Comparison of ENCODE assay signal across 8 cellular contexts in genomic region chr9:34185778-34186551, GRCh38. TPM values are rescaled to one million over a fixed set of nuclear protein-coding genes. Genes with fewer than 3 reads are reported as not detected.
DNase-seq lines count a peak whose midpoint lies in the region; ATAC-seq and TF ChIP-seq lines count a peak whose summit lies in the region.

No MANE protein-coding gene starts in this region.

- H2AFZ ChIP-seq in mesenchymal stem cell (ENCODE audit: low read depth, low read length), result no peak overlapping the region

- intact Hi-C loops in Right ventricle myocardium inferior (cut with DNase I), result loop anchor here (2.0 kb wide), 1 partner anchor 67 kb away; no protein-coding TSS in a partner anchor
- intact Hi-C loops in cardiac septum (cut with DNase I), result no loop called here
- intact Hi-C loops in dendritic cell treated with granulocyte-macrophage colony-stimulating factor and Interleukin-4, amounts not matched to agents 40 ng/mL and 50 ng/mL, for 4 days (cut with micrococcal nuclease), result no loop called here

- no peaks in the 10 kb centered on the region for H3K9me3 Mint-ChIP-seq in dendritic cell treated with granulocyte-macrophage colony-stimulating factor and Interleukin-4, amounts not matched to agents 40 ng/mL and 50 ng/mL, for 4 days

- H3K9ac ChIP-seq in mesenchymal stem cell (ENCODE audit: low read length), result peak overlapping the region; percentile 79

- H3K4me2 ChIP-seq in mesenchymal stem cell (ENCODE audit: low read length, poor library complexity, severe bottlenecking), result peak overlapping the region; percentile 1

- no peak overlapping the region for H2BK12ac ChIP-seq in mesenchymal stem cell (ENCODE audit: low read length in 2 of 2)

- H3K9me3 ChIP-seq in Peyer's patch (no peaks in the 10 kb centered on the region), mesenchymal stem cell (ENCODE audit: control insufficient read depth, low read length) (no peaks in the 10 kb centered on the region)

- no peak overlapping the region for H3K4ac ChIP-seq in mesenchymal stem cell (ENCODE audit: low read depth in 1 of 2, low read length in 2 of 2)

- no peaks in the 10 kb centered on the region for H3K79me1 ChIP-seq in mesenchymal stem cell (replicated peaks; ENCODE audit: low read length, poor library complexity, severe bottlenecking)

- peaks cover 38% of the 10 kb centered on the region for H3K36me3 Mint-ChIP-seq in dendritic cell treated with granulocyte-macrophage colony-stimulating factor and Interleukin-4, amounts not matched to agents 40 ng/mL and 50 ng/mL, for 4 days (ENCODE audit: low read depth)

- no peak overlapping the region for H3K23ac ChIP-seq in mesenchymal stem cell (ENCODE audit: low read length in 2 of 2)

- 0% methylated on average over 1 of the region's 3 CpGs for WGBS in mesenchymal stem cell

- no peaks in the 10 kb centered on the region for H3K27me3 ChIP-seq in Peyer's patch
- H3K27me3 ChIP-seq in mesenchymal stem cell (ENCODE audit: control insufficient read depth in 1 of 2, insufficient read depth in 1 of 2, low read length in 2 of 2), result no peaks in the 10 kb centered on the region

- peak overlapping the region in 3 of 4 donors; percentile 20 to 63 (median 45) for H3K27ac ChIP-seq in Peyer's patch
- peak overlapping the region; percentile 95 for H3K27ac ChIP-seq in mesenchymal stem cell (ENCODE audit: low read length, poor library complexity, severe bottlenecking)

- H3K4me3 Mint-ChIP-seq in dendritic cell treated with granulocyte-macrophage colony-stimulating factor and Interleukin-4, amounts not matched to agents 40 ng/mL and 50 ng/mL, for 4 days, result no peak overlapping the region

- no peak overlapping the region for H3K18ac ChIP-seq in mesenchymal stem cell (ENCODE audit: low read depth in 1 of 2, low read length in 2 of 2)

- H3K4me1 ChIP-seq in Peyer's patch, result peaks cover 0 to 21% (median 2%) of the 10 kb centered on the region in 4 donors
- H3K4me1 ChIP-seq in mesenchymal stem cell (ENCODE audit: control insufficient read depth, insufficient read depth, low read depth, low read length), result peaks cover 16% of the 10 kb centered on the region

- H4K8ac ChIP-seq in mesenchymal stem cell (ENCODE audit: low read length), result no peak overlapping the region

- peaks cover 38% of the 10 kb centered on the region for H3K4me1 Mint-ChIP-seq in dendritic cell treated with granulocyte-macrophage colony-stimulating factor and Interleukin-4, amounts not matched to agents 40 ng/mL and 50 ng/mL, for 4 days (ENCODE audit: low read depth)

- H3K14ac ChIP-seq in mesenchymal stem cell (ENCODE audit: low read length in 2 of 2), result no peak overlapping the region

- peak overlapping the region; percentile 43 for H3K27ac Mint-ChIP-seq in dendritic cell treated with granulocyte-macrophage colony-stimulating factor and Interleukin-4, amounts not matched to agents 40 ng/mL and 50 ng/mL, for 4 days

- DNase-seq in Right ventricle myocardium inferior (ENCODE audit: missing footprints), result no peak
- DNase-seq in cardiac septum (ENCODE audit: low spot score), result no peak
- DNase-seq in Peyer's patch, result peak in 1 of 3 donors; percentile 58
- peak; percentile 94 for DNase-seq in mesenchymal stem cell
- DNase-seq in NCI-H345 (lab: John Stamatoyannopoulos, UW), result no peak

- peaks cover 0 to 19% (median 0%) of the 10 kb centered on the region in 3 donors for H3K36me3 ChIP-seq in Peyer's patch
- peaks cover 11 to 14% of the 10 kb centered on the region in 2 experiments for H3K36me3 ChIP-seq in mesenchymal stem cell (ENCODE audit: control insufficient read depth in 1 of 2, insufficient read depth in 2 of 2, low read depth in 1 of 2, low read length in 2 of 2)

- no peak overlapping the region for H2BK15ac ChIP-seq in mesenchymal stem cell (ENCODE audit: low read depth, poor library complexity, severe bottlenecking)

- no peak for TF ChIP-seq CTCF in Peyer's patch (IDR thresholded peaks at IDR 0.05)

- TF ChIP-seq POLR2A in Peyer's patch (IDR thresholded peaks at IDR 0.05), result no peak

- H3K27me3 Mint-ChIP-seq in dendritic cell treated with granulocyte-macrophage colony-stimulating factor and Interleukin-4, amounts not matched to agents 40 ng/mL and 50 ng/mL, for 4 days, result no peaks in the 10 kb centered on the region

- H2BK120ac ChIP-seq in mesenchymal stem cell (ENCODE audit: low read depth, low read length), result no peak overlapping the region

- no peak overlapping the region for H2AK5ac ChIP-seq in mesenchymal stem cell (ENCODE audit: low read length, severe bottlenecking)

- H3K4me3 ChIP-seq in Peyer's patch, result no peak overlapping the region
- peak overlapping the region in 1 of 2 experiments; percentile 44 for H3K4me3 ChIP-seq in mesenchymal stem cell (ENCODE audit: insufficient read depth in 1 of 2, low read depth in 1 of 2, low read length in 2 of 2)

- ATAC-seq in Right ventricle myocardium inferior (peak; percentile 92), HG03159 (IDR thresholded peaks at IDR 0.05; ENCODE audit: unreplicated experiment) (peak; percentile 93), GM21390 (IDR thresholded peaks at IDR 0.05; ENCODE audit: unreplicated experiment) (no peak)

- H2BK5ac ChIP-seq in mesenchymal stem cell (ENCODE audit: low read depth, low read length, poor library complexity, severe bottlenecking), result peak overlapping the region; percentile 92

- H4K91ac ChIP-seq in mesenchymal stem cell (ENCODE audit: low read length), result no peak overlapping the region

RNA-seq across cellular contexts. Expression of gene UBAP1, which starts 7.1 kb away (rescaled TPM):
- total RNA-seq in Right ventricle myocardium inferior (48.9 TPM), cardiac septum (40.6 TPM), Peyer's patch (10 to 100 TPM; 19.8 to 40.2 (median 31.6) TPM)
- 30.9 TPM for polyA plus RNA-seq in mesenchymal stem cell (2013, experiment 1 of 2)
- 29.7 TPM for polyA plus RNA-seq in mesenchymal stem cell (2013, experiment 2 of 2)

RNA-seq across cellular contexts. Expression of gene DCAF12, which starts 59.5 kb away (rescaled TPM):
- 17.6 TPM for total RNA-seq in Right ventricle myocardium inferior
- 15.7 TPM for total RNA-seq in cardiac septum
- total RNA-seq in Peyer's patch, result 10 to 100 TPM; 17.0 to 24.8 (median 21.5) TPM
- 14.6 TPM for polyA plus RNA-seq in mesenchymal stem cell (2013, experiment 1 of 2)
- 14.9 TPM for polyA plus RNA-seq in mesenchymal stem cell (2013, experiment 2 of 2)
